In the genomic region with DNA sequence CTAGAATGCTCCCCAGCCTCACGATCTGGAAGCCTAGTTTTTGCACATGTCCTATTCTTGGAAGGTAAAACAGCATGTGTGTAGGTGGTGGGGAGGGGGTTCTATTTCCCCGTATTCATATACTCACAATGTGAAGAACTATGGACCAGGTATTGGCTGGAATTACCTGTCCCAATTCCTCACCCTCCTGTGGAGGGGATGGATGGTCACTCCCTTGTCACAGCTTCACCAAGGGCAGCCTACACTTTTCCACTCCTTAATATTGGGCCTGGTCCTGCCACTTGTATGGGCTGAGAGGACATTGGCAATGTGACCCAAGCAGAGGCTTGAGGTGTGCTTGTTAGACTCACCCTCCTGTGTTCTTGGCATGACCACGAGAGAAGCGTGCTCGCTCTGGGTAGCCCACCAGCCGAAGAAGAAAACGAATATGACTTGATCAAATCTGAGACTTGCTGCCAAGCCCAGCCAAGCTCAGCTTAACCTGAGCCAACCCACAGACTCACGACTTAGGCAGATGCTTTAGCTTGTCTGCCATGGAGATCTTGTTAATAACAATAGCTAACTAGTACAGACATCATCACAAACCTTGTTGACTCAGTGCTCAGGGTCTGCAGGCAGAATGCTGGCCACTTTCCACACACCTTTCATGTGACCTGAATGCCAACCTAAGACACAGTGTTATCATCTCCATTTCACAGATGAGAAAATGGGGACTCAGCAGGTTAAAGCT, we compare ENCODE assay signal across 25 cellular contexts. TPM values are rescaled to one million over a fixed set of nuclear protein-coding genes. Genes with fewer than 3 reads are reported as not detected.
"Had no signal": no experiment of that assay in that cellular context is flagged by ENCODE, and none has a peak within 500 bp of the region (broad histone marks: within the 10 kb centered on the region; RNA-seq: fewer than 3 reads in every experiment).

No MANE protein-coding gene starts in this region.

- DNase-seq: activated CD4-positive, CD25-positive, alpha-beta regulatory T cell treated with anti-CD3 and anti-CD28 coated beads, Interleukin-2, amount 50 U/mL, for 72 hours; effector CD4-positive, alpha-beta T cell; hypothalamus; left lung; midbrain; nucleus accumbens; stimulated activated CD4-positive, alpha-beta T cell treated with anti-CD3 and anti-CD28 coated beads, Interleukin-4, amount 100 ng/mL, for 24 hours; T1000 had no signal

- H3K36me3 Mint-ChIP-seq: activated naive CD4-positive, alpha-beta T cell treated with anti-CD3 and anti-CD28 coated beads, Interleukin-2, amount 50 U/mL, for 24 hours; stimulated activated effector memory CD8-positive, alpha-beta T cell treated with anti-CD3 and anti-CD28 coated beads, Interleukin-12 subunit alpha, Interleukin-12 subunit beta, amount 100 ng/mL, for 72 hours had no signal

- H3K27ac Mint-ChIP-seq: activated naive CD4-positive, alpha-beta T cell treated with anti-CD3 and anti-CD28 coated beads, Interleukin-2, amount 50 U/mL, for 24 hours; activated T-helper 2 cell treated with anti-CD3 and anti-CD28 coated beads, Interferon-gamma antibody, Interleukin-2, Interleukin-4, amounts not matched to agents 10 μg/mL and 5 μg/mL and 100 μg/mL, durations not matched to agents 14 hours and 24 hours and 36 hours; nephron; progenitor cell of endocrine pancreas; stimulated activated effector memory CD8-positive, alpha-beta T cell treated with anti-CD3 and anti-CD28 coated beads, Interleukin-12 subunit alpha, Interleukin-12 subunit beta, amount 100 ng/mL, for 72 hours had no signal

- H3K9me3 Mint-ChIP-seq: activated naive CD4-positive, alpha-beta T cell treated with anti-CD3 and anti-CD28 coated beads, Interleukin-2, amount 50 U/mL, for 24 hours; activated T-helper 2 cell treated with anti-CD3 and anti-CD28 coated beads, Interferon-gamma antibody, Interleukin-2, Interleukin-4, amounts not matched to agents 10 μg/mL and 5 μg/mL and 100 μg/mL, durations not matched to agents 14 hours and 24 hours and 36 hours; nephron; stimulated activated effector memory CD8-positive, alpha-beta T cell treated with anti-CD3 and anti-CD28 coated beads, Interleukin-12 subunit alpha, Interleukin-12 subunit beta, amount 100 ng/mL, for 72 hours had no signal

- H3K27me3 Mint-ChIP-seq: activated naive CD4-positive, alpha-beta T cell treated with anti-CD3 and anti-CD28 coated beads, Interleukin-2, amount 50 U/mL, for 24 hours had no signal

- H3K4me1 ChIP-seq: breast epithelium, left lung, right atrium auricular region had no signal

- ATAC-seq: left lung had no signal

- H3K36me3 ChIP-seq: breast epithelium, left lung, right atrium auricular region had no signal

- H3K4me1 Mint-ChIP-seq: activated naive CD4-positive, alpha-beta T cell treated with anti-CD3 and anti-CD28 coated beads, Interleukin-2, amount 50 U/mL, for 24 hours; stimulated activated effector memory CD8-positive, alpha-beta T cell treated with anti-CD3 and anti-CD28 coated beads, Interleukin-12 subunit alpha, Interleukin-12 subunit beta, amount 100 ng/mL, for 72 hours had no signal

- H3K27me3 ChIP-seq: breast epithelium, left lung, right atrium auricular region had no signal

- H3K27ac ChIP-seq: breast epithelium, left lung, right atrium auricular region, skin epidermis had no signal

- H3K4me3 ChIP-seq: breast epithelium, left lung, right atrium auricular region, skin epidermis had no signal

- H3K9me3 ChIP-seq: breast epithelium, left lung, right atrium auricular region had no signal

- H3K4me3 Mint-ChIP-seq: activated naive CD4-positive, alpha-beta T cell treated with anti-CD3 and anti-CD28 coated beads, Interleukin-2, amount 50 U/mL, for 24 hours; nephron; stimulated activated effector memory CD8-positive, alpha-beta T cell treated with anti-CD3 and anti-CD28 coated beads, Interleukin-12 subunit alpha, Interleukin-12 subunit beta, amount 100 ng/mL, for 72 hours had no signal

RNA-seq across cellular contexts. Expression of gene ZNF488, which starts 17.2 kb away (rescaled TPM):
- total RNA-seq: right atrium auricular region; T-helper 1 cell treated with Interleukin-12 subunit alpha and Interleukin-12 subunit beta and Interleukin-4 antibody, amounts not matched to agents 30 ng/mL and 1 ng/mL, for 36 hours had no signal

RNA-seq across cellular contexts. Expression of gene RBP3, which starts 18.7 kb away (rescaled TPM):
- total RNA-seq: activated CD8-positive, alpha-beta memory T cell treated with anti-CD3 and anti-CD28 coated beads for 36 hours; activated T-helper 2 cell treated with anti-CD3 and anti-CD28 coated beads, Interferon-gamma antibody, Interleukin-2, Interleukin-4, amounts not matched to agents 10 μg/mL and 5 μg/mL and 100 μg/mL, durations not matched to agents 14 hours and 24 hours and 36 hours; astrocyte; breast epithelium; frontal cortex; left lung; lung microvascular endothelial cell; right atrium auricular region; T-helper 1 cell treated with Interleukin-12 subunit alpha and Interleukin-12 subunit beta and Interleukin-4 antibody, amounts not matched to agents 30 ng/mL and 1 ng/mL, for 36 hours; urinary bladder had no signal
- polyA plus RNA-seq: adipose tissue, esophagus, keratinocyte, urinary bladder had no signal

RNA-seq across cellular contexts. Expression of gene GDF2, which starts 44.6 kb away (rescaled TPM):
- total RNA-seq: activated CD8-positive, alpha-beta memory T cell treated with anti-CD3 and anti-CD28 coated beads for 36 hours; activated T-helper 2 cell treated with anti-CD3 and anti-CD28 coated beads, Interferon-gamma antibody, Interleukin-2, Interleukin-4, amounts not matched to agents 10 μg/mL and 5 μg/mL and 100 μg/mL, durations not matched to agents 14 hours and 24 hours and 36 hours; astrocyte; breast epithelium; frontal cortex; left lung; lung microvascular endothelial cell; progenitor cell of endocrine pancreas; T-helper 1 cell treated with Interleukin-12 subunit alpha and Interleukin-12 subunit beta and Interleukin-4 antibody, amounts not matched to agents 30 ng/mL and 1 ng/mL, for 36 hours; urinary bladder had no signal
- polyA plus RNA-seq: adipose tissue, esophagus, keratinocyte, urinary bladder had no signal
